1 cellular context compared by ENCODE assay signal in genomic region chr7:114864278-114864677, GRCh38.
TF ChIP-seq lines count a peak whose summit lies in the region.

No MANE protein-coding gene starts in this region.

TF ChIP-seq in endothelial cell of umbilical vein, 7 proteins besides CTCF, POLR2A, EP300 and RAD21:
- no peak for TF ChIP-seq EZH2 (IDR thresholded peaks at IDR 0.05; ENCODE audit: borderline replicate concordance, low read depth, low read length, severe bottlenecking)
- TF ChIP-seq FOS (IDR thresholded peaks at IDR 0.05; ENCODE audit: borderline replicate concordance, insufficient read depth, low read length) = no peak
- no peak for TF ChIP-seq GATA2 (IDR thresholded peaks at IDR 0.05; ENCODE audit: insufficient read depth, insufficient read length, low read depth, low read length)
- TF ChIP-seq JUN (IDR thresholded peaks at IDR 0.05; ENCODE audit: borderline replicate concordance, insufficient read depth, insufficient read length, low read depth) = peak; percentile 5
- TF ChIP-seq MAX (IDR thresholded peaks at IDR 0.05; ENCODE audit: insufficient read depth, insufficient read length) = no peak
- TF ChIP-seq MYC (IDR thresholded peaks at IDR 0.05; ENCODE audit: low read depth, low read length) = no peak
TF ChIP-seq in endothelial cell of umbilical vein: peak in this region for 1.
